In the genomic region with DNA sequence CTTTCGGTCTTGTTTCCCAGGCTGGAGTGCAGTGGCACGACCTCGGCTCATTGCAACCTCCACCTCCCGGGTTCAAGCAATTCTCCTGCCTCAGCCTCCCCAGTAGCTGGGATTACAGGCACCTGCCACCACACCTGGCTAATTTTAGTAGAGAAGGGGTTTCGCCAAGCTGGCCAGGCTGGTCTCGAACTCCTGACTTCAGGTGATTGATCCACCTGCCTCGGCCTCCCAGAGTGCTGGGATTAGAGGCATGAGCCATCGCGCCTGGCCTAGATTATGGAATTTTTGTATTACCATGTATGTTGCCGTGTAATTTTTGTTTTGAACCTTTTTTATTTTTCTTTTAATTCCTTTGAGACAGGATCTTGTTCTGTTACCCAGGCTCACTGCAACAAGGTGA, we compare ENCODE assay signal across 1 cellular context.
TF ChIP-seq lines count a peak whose summit lies in the region.
"Not testable (repeated sequence)": the region's sequence is repeated elsewhere in the genome, so short reads cannot be mapped to it uniquely, and the experiment has no call there.

No MANE protein-coding gene starts in this region.

TF ChIP-seq in K562, 482 proteins besides CTCF, POLR2A, EP300 and RAD21 (continues in another document):
- peak; percentile 8; the same call in 1 of the 2 replicates for TF ChIP-seq MTF1 (CRISPR knock-in tag; IDR thresholded peaks at IDR 0.05; ENCODE audit: borderline replicate concordance)
- 0 out of 2 replicates have a peak, but pooled peaks have one; percentile 16 for TF ChIP-seq BCL6 (CRISPR knock-in tag; IDR thresholded peaks at IDR 0.05)
- 0 out of 2 replicates have a peak, but pooled peaks have one; percentile 18 for TF ChIP-seq ZNF224 (CRISPR knock-in tag; IDR thresholded peaks at IDR 0.05)
- peak; percentile 94 for TF ChIP-seq CHD1 (IDR thresholded peaks at IDR 0.05; ENCODE audit: low read length)
- peak; percentile 71; the same call in 1 of the 2 replicates for TF ChIP-seq HDAC8 (tag; IDR thresholded peaks at IDR 0.05)
- TF ChIP-seq, protein P1, sequence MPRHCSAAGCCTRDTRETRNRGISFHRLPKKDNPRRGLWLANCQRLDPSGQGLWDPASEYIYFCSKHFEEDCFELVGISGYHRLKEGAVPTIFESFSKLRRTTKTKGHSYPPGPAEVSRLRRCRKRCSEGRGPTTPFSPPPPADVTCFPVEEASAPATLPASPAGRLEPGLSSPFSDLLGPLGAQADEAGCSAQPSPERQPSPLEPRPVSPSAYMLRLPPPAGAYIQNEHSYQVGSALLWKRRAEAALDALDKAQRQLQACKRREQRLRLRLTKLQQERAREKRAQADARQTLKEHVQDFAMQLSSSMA (CRISPR knock-in tag; IDR thresholded peaks at IDR 0.05), result peak; percentile 19; the same call in 1 of the 2 replicates
- TF ChIP-seq, protein P2, sequence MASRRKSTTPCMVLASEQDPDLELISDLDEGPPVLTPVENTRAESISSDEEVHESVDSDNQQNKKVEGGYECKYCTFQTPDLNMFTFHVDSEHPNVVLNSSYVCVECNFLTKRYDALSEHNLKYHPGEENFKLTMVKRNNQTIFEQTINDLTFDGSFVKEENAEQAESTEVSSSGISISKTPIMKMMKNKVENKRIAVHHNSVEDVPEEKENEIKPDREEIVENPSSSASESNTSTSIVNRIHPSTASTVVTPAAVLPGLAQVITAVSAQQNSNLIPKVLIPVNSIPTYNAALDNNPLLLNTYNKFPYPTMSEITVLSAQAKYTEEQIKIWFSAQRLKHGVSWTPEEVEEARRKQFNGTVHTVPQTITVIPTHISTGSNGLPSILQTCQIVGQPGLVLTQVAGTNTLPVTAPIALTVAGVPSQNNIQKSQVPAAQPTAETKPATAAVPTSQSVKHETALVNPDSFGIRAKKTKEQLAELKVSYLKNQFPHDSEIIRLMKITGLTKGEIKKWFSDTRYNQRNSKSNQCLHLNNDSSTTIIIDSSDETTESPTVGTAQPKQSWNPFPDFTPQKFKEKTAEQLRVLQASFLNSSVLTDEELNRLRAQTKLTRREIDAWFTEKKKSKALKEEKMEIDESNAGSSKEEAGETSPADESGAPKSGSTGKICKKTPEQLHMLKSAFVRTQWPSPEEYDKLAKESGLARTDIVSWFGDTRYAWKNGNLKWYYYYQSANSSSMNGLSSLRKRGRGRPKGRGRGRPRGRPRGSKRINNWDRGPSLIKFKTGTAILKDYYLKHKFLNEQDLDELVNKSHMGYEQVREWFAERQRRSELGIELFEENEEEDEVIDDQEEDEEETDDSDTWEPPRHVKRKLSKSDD (conservative IDR thresholded peaks at IDR 0.05; ENCODE audit: low read length), result 0 out of 2 replicates have a peak, but pooled peaks have one; percentile 7
- TF ChIP-seq TEAD2 (tag; IDR thresholded peaks at IDR 0.05), result 0 out of 2 replicates have a peak, but pooled peaks have one; percentile 8
- 0 out of 2 replicates have a peak, but pooled peaks have one; percentile 28 for TF ChIP-seq GABPB2 (CRISPR knock-in tag; conservative IDR thresholded peaks at IDR 0.05)
- 0 out of 2 replicates have a peak, but pooled peaks have one; percentile 21 for TF ChIP-seq ZNF79 (CRISPR knock-in tag; IDR thresholded peaks at IDR 0.05; ENCODE audit: low read depth)
- TF ChIP-seq OTX1 (CRISPR knock-in tag; IDR thresholded peaks at IDR 0.05), result peak; percentile 79
- peak; percentile 89 for TF ChIP-seq ELF4 (CRISPR knock-in tag; IDR thresholded peaks at IDR 0.05)
- TF ChIP-seq, protein P3, sequence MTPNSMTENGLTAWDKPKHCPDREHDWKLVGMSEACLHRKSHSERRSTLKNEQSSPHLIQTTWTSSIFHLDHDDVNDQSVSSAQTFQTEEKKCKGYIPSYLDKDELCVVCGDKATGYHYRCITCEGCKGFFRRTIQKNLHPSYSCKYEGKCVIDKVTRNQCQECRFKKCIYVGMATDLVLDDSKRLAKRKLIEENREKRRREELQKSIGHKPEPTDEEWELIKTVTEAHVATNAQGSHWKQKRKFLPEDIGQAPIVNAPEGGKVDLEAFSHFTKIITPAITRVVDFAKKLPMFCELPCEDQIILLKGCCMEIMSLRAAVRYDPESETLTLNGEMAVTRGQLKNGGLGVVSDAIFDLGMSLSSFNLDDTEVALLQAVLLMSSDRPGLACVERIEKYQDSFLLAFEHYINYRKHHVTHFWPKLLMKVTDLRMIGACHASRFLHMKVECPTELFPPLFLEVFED (CRISPR knock-in tag; conservative IDR thresholded peaks at IDR 0.05), result peak; percentile 87; the same call in 1 of the 2 replicates
- 0 out of 2 replicates have a peak, but pooled peaks have one; percentile 48 for TF ChIP-seq ZNF583 (CRISPR knock-in tag; IDR thresholded peaks at IDR 0.05)
- TF ChIP-seq, protein P4, sequence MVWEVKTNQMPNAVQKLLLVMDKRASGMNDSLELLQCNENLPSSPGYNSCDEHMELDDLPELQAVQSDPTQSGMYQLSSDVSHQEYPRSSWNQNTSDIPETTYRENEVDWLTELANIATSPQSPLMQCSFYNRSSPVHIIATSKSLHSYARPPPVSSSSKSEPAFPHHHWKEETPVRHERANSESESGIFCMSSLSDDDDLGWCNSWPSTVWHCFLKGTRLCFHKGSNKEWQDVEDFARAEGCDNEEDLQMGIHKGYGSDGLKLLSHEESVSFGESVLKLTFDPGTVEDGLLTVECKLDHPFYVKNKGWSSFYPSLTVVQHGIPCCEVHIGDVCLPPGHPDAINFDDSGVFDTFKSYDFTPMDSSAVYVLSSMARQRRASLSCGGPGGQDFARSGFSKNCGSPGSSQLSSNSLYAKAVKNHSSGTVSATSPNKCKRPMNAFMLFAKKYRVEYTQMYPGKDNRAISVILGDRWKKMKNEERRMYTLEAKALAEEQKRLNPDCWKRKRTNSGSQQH (CRISPR knock-in tag; IDR thresholded peaks at IDR 0.05), result 0 out of 2 replicates have a peak, but pooled peaks have one; percentile 48
- 0 out of 2 replicates have a peak, but pooled peaks have one; percentile 39 for TF ChIP-seq ZNF134 (CRISPR knock-in tag; conservative IDR thresholded peaks at IDR 0.05)
- TF ChIP-seq, protein P5, sequence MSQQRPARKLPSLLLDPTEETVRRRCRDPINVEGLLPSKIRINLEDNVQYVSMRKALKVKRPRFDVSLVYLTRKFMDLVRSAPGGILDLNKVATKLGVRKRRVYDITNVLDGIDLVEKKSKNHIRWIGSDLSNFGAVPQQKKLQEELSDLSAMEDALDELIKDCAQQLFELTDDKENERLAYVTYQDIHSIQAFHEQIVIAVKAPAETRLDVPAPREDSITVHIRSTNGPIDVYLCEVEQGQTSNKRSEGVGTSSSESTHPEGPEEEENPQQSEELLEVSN (IDR thresholded peaks at IDR 0.05; ENCODE audit: borderline replicate concordance in 1 of 2, extremely low read depth in 1 of 2, insufficient read depth in 1 of 2, insufficient read length in 1 of 2, low read depth in 1 of 2, low read length in 1 of 2, poor library complexity in 1 of 2, severe bottlenecking in 1 of 2), result peak in 1 of 2 experiments; percentile 52
- TF ChIP-seq, protein P6, sequence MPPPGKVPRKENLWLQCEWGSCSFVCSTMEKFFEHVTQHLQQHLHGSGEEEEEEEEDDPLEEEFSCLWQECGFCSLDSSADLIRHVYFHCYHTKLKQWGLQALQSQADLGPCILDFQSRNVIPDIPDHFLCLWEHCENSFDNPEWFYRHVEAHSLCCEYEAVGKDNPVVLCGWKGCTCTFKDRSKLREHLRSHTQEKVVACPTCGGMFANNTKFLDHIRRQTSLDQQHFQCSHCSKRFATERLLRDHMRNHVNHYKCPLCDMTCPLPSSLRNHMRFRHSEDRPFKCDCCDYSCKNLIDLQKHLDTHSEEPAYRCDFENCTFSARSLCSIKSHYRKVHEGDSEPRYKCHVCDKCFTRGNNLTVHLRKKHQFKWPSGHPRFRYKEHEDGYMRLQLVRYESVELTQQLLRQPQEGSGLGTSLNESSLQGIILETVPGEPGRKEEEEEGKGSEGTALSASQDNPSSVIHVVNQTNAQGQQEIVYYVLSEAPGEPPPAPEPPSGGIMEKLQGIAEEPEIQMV (tag; conservative IDR thresholded peaks at IDR 0.05; ENCODE audit: low read depth), result 0 out of 2 replicates have a peak, but pooled peaks have one; percentile 36
- TF ChIP-seq, protein P7, sequence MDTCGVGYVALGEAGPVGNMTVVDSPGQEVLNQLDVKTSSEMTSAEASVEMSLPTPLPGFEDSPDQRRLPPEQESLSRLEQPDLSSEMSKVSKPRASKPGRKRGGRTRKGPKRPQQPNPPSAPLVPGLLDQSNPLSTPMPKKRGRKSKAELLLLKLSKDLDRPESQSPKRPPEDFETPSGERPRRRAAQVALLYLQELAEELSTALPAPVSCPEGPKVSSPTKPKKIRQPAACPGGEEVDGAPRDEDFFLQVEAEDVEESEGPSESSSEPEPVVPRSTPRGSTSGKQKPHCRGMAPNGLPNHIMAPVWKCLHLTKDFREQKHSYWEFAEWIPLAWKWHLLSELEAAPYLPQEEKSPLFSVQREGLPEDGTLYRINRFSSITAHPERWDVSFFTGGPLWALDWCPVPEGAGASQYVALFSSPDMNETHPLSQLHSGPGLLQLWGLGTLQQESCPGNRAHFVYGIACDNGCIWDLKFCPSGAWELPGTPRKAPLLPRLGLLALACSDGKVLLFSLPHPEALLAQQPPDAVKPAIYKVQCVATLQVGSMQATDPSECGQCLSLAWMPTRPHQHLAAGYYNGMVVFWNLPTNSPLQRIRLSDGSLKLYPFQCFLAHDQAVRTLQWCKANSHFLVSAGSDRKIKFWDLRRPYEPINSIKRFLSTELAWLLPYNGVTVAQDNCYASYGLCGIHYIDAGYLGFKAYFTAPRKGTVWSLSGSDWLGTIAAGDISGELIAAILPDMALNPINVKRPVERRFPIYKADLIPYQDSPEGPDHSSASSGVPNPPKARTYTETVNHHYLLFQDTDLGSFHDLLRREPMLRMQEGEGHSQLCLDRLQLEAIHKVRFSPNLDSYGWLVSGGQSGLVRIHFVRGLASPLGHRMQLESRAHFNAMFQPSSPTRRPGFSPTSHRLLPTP (IDR thresholded peaks at IDR 0.05; ENCODE audit: borderline replicate concordance, extremely low read depth, insufficient read length), result peak; percentile 37
- TF ChIP-seq, protein P8, sequence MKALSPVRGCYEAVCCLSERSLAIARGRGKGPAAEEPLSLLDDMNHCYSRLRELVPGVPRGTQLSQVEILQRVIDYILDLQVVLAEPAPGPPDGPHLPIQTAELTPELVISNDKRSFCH (CRISPR knock-in tag; IDR thresholded peaks at IDR 0.05), result not testable (repeated sequence)
- TF ChIP-seq, protein P8 (tag; IDR thresholded peaks at IDR 0.05), result 0 out of 2 replicates have a peak, but pooled peaks have one; percentile 47
- TF ChIP-seq, protein P9, sequence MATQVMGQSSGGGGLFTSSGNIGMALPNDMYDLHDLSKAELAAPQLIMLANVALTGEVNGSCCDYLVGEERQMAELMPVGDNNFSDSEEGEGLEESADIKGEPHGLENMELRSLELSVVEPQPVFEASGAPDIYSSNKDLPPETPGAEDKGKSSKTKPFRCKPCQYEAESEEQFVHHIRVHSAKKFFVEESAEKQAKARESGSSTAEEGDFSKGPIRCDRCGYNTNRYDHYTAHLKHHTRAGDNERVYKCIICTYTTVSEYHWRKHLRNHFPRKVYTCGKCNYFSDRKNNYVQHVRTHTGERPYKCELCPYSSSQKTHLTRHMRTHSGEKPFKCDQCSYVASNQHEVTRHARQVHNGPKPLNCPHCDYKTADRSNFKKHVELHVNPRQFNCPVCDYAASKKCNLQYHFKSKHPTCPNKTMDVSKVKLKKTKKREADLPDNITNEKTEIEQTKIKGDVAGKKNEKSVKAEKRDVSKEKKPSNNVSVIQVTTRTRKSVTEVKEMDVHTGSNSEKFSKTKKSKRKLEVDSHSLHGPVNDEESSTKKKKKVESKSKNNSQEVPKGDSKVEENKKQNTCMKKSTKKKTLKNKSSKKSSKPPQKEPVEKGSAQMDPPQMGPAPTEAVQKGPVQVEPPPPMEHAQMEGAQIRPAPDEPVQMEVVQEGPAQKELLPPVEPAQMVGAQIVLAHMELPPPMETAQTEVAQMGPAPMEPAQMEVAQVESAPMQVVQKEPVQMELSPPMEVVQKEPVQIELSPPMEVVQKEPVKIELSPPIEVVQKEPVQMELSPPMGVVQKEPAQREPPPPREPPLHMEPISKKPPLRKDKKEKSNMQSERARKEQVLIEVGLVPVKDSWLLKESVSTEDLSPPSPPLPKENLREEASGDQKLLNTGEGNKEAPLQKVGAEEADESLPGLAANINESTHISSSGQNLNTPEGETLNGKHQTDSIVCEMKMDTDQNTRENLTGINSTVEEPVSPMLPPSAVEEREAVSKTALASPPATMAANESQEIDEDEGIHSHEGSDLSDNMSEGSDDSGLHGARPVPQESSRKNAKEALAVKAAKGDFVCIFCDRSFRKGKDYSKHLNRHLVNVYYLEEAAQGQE (CRISPR knock-in tag; IDR thresholded peaks at IDR 0.05; ENCODE audit: low read depth), result peak; percentile 58; the same call in 1 of the 2 replicates
- 0 out of 2 replicates have a peak, but pooled peaks have one; percentile 45 for TF ChIP-seq E2F3 (CRISPR knock-in tag; IDR thresholded peaks at IDR 0.05)
- TF ChIP-seq, protein P10, sequence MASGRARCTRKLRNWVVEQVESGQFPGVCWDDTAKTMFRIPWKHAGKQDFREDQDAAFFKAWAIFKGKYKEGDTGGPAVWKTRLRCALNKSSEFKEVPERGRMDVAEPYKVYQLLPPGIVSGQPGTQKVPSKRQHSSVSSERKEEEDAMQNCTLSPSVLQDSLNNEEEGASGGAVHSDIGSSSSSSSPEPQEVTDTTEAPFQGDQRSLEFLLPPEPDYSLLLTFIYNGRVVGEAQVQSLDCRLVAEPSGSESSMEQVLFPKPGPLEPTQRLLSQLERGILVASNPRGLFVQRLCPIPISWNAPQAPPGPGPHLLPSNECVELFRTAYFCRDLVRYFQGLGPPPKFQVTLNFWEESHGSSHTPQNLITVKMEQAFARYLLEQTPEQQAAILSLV (tag; IDR thresholded peaks at IDR 0.05), result 0 out of 2 replicates have a peak, but pooled peaks have one; percentile 8
- peak; percentile 52; the same call in 1 of the 2 replicates for TF ChIP-seq ZNF23 (CRISPR knock-in tag; IDR thresholded peaks at IDR 0.05)
- not testable (repeated sequence) for TF ChIP-seq NR2C1 (IDR thresholded peaks at IDR 0.05)
- TF ChIP-seq NR2C1 (tag; IDR thresholded peaks at IDR 0.05), result peak; percentile 42; the same call in 1 of the 2 replicates
- TF ChIP-seq SMAD3 (CRISPR knock-in tag; conservative IDR thresholded peaks at IDR 0.05), result peak; percentile 61; the same call in 1 of the 2 replicates
- 0 out of 2 replicates have a peak, but pooled peaks have one; percentile 40 for TF ChIP-seq TAF7 (tag; IDR thresholded peaks at IDR 0.05)
- peak; percentile 12; the same call in 1 of the 2 replicates for TF ChIP-seq SMAD4 (CRISPR knock-in tag; conservative IDR thresholded peaks at IDR 0.05)
- TF ChIP-seq BRD4 (IDR thresholded peaks at IDR 0.05), result peak; percentile 25; the same call in 1 of the 2 replicates
- 0 out of 2 replicates have a peak, but pooled peaks have one; percentile 9 for TF ChIP-seq KLF6 (CRISPR knock-in tag; IDR thresholded peaks at IDR 0.05; ENCODE audit: borderline replicate concordance)
- 0 out of 2 replicates have a peak, but pooled peaks have one; percentile 27 for TF ChIP-seq ESRRB (CRISPR knock-in tag; IDR thresholded peaks at IDR 0.05; ENCODE audit: borderline replicate concordance)
- TF ChIP-seq WHSC1 (IDR thresholded peaks at IDR 0.05; ENCODE audit: low read length), result peak; percentile 62
- TF ChIP-seq, protein P11, sequence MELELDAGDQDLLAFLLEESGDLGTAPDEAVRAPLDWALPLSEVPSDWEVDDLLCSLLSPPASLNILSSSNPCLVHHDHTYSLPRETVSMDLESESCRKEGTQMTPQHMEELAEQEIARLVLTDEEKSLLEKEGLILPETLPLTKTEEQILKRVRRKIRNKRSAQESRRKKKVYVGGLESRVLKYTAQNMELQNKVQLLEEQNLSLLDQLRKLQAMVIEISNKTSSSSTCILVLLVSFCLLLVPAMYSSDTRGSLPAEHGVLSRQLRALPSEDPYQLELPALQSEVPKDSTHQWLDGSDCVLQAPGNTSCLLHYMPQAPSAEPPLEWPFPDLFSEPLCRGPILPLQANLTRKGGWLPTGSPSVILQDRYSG (tag; conservative IDR thresholded peaks at IDR 0.05; ENCODE audit: low read depth), result peak; percentile 41; the same call in 1 of the 2 replicates
- 0 out of 2 replicates have a peak, but pooled peaks have one; percentile 72 for TF ChIP-seq FOXK1 (CRISPR knock-in tag; IDR thresholded peaks at IDR 0.05; ENCODE audit: borderline replicate concordance)
- 0 out of 2 replicates have a peak, but pooled peaks have one; percentile 27 for TF ChIP-seq ZNF354B (CRISPR knock-in tag; IDR thresholded peaks at IDR 0.05)
